16 cellular contexts compared by ENCODE assay signal in genomic region chr13:113935081-113935511, GRCh38. TPM values are rescaled to one million over a fixed set of nuclear protein-coding genes. Genes with fewer than 3 reads are reported as not detected.
A peak's percentile ranks its signal among the peaks of the same experiment; 100 is the strongest.
DNase-seq lines count a peak whose midpoint lies in the region; ATAC-seq, FAIRE-seq and TF ChIP-seq lines count a peak whose summit lies in the region.
"Had no signal": no experiment of that assay in that cellular context is flagged by ENCODE, and none has a peak within 500 bp of the region (broad histone marks: within the 10 kb centered on the region; RNA-seq: fewer than 3 reads in every experiment).

No MANE protein-coding gene starts in this region.

- H2AK5ac ChIP-seq in H1 (ENCODE audit: low read depth, low read length), result no peak overlapping the region

- CTCF ChIA-PET in SK-N-SH (lab: Yijun Ruan, JAX) (interaction anchor here (1.0 kb wide), 1 partner anchor 12 kb away, joined by 3 read pairs; no protein-coding TSS in a partner anchor), H1 (lab: Charles Lee; ENCODE audit: partially characterized antibody) (interaction anchor here (1.1 to 1.2 kb wide), 2 partner anchors 11 to 121 kb away, joined by 3 read pairs; no protein-coding TSS in a partner anchor)

- H3K27me3 ChIP-seq in SK-N-SH (ENCODE audit: insufficient read depth) (no peaks in the 10 kb centered on the region), H1 (replicated peaks in 1 of 4; ENCODE audit: control insufficient read depth in 3 of 4, extremely low read depth in 1 of 4, insufficient read depth in 3 of 4, low read length in 3 of 4) (no peaks in the 10 kb centered on the region; a peak in 1 of 7 replicates), lower lobe of right lung (ENCODE audit: low read depth) (peaks cover 4% of the 10 kb centered on the region), tibial nerve (peaks cover 0 to 37% of the 10 kb centered on the region in 2 donors), smooth muscle cell (ENCODE audit: low read depth) (no peaks in the 10 kb centered on the region)

- no peak overlapping the region for H3K56ac ChIP-seq in H1 (replicated peaks; ENCODE audit: insufficient read length, low read depth, low read length)

- H3K9me2 ChIP-seq in SK-N-SH, result no peaks in the 10 kb centered on the region

- H3K9ac ChIP-seq in SK-N-SH (no peak overlapping the region), H1 (replicated peaks in 1 of 4; ENCODE audit: extremely low read depth in 1 of 4, low read depth in 3 of 4, low read length in 3 of 4) (no peak overlapping the region), smooth muscle cell (ENCODE audit: low read depth) (no peak overlapping the region)

- H3K4ac ChIP-seq in H1 (replicated peaks; ENCODE audit: insufficient read length, low read depth, low read length), result no peak overlapping the region

- no peaks in the 10 kb centered on the region for H3K79me1 ChIP-seq in H1 (ENCODE audit: low read depth, low read length)

- peak; percentile 37 for DNase-seq in SK-N-SH
- DNase-seq in H1 (ENCODE audit: low read depth in 1 of 2, low spot score in 2 of 2), result peak in 1 of 2 experiments; percentile 59
- DNase-seq in lower lobe of right lung, result no peak
- DNase-seq in tibial nerve (ENCODE audit: low spot score in 2 of 2), result peak in 1 of 2 donors; percentile 5
- DNase-seq in smooth muscle cell (lab: John Stamatoyannopoulos, UW; ENCODE audit: unreplicated experiment), result no peak
- DNase-seq: activated CD4-positive, CD25-positive, alpha-beta regulatory T cell; GDM1; NCI-H446; PC-9; stimulated activated CD4-positive, alpha-beta T cell treated with anti-CD3 and anti-CD28 coated beads, Interleukin-4, amount 100 ng/mL, for 4 hours had no signal

- 95% methylated on average over 6 of the region's 15 CpGs for WGBS in SK-N-SH (ENCODE audit: low lambda C conversion rate)
- 93% methylated on average over 13 of the region's 15 CpGs; no CpG with 5 or more reads in 1 of the 2 experiments for WGBS in H1 (ENCODE audit: extremely low coverage in 1 of 2, insufficient coverage in 1 of 2, insufficient read length in 1 of 2, insufficient replicate concordance in 2 of 2, low coverage in 1 of 2, low lambda C conversion rate in 2 of 2, missing lambda C conversion rate in 1 of 2), 2 experiments
- WGBS in tibial nerve, 2 donors, result 29 to 40% methylated on average over 11 to 15 of the region's 15 CpGs
- 62% methylated on average over 15 of the region's 15 CpGs for WGBS in smooth muscle cell (ENCODE audit: low lambda C conversion rate)

- H4K8ac ChIP-seq in H1 (ENCODE audit: extremely low read depth, insufficient read depth, low read length), result peak overlapping the region; percentile 28; the same call in 1 of the 2 replicates

- H2BK15ac ChIP-seq in H1 (ENCODE audit: low read length), result no peak overlapping the region

- H3K4me2 ChIP-seq in SK-N-SH (no peak overlapping the region), H1 (ENCODE audit: insufficient read depth in 1 of 2, low read depth in 2 of 2, low read length in 2 of 2) (no peak overlapping the region), smooth muscle cell (no peak overlapping the region)
- H3K4me2 ChIP-seq: PC-9 had no signal

- no peak overlapping the region for H2BK20ac ChIP-seq in H1 (ENCODE audit: low read length)

- H2BK12ac ChIP-seq in H1 (ENCODE audit: low read depth, low read length), result no peak overlapping the region

- H3K9me3 ChIP-seq in SK-N-SH (no peaks in the 10 kb centered on the region), H1 (ENCODE audit: insufficient read depth in 2 of 2, low read depth in 1 of 2, low read length in 1 of 2) (no peaks in the 10 kb centered on the region), lower lobe of right lung (no peaks in the 10 kb centered on the region), tibial nerve (no peaks in the 10 kb centered on the region), smooth muscle cell (replicated peaks; ENCODE audit: low read depth) (no peaks in the 10 kb centered on the region)

- POLR2A ChIA-PET in SK-N-SH (lab: Yijun Ruan, JAX), result interaction anchor here (0.5 kb wide), 1 partner anchor 649 kb away, joined by 3 read pairs; no protein-coding TSS in a partner anchor
- POLR2A ChIA-PET in H1 (lab: Charles Lee; ENCODE audit: partially characterized antibody), result no interaction called here

- no peak overlapping the region for H3K27ac ChIP-seq in SK-N-SH (ENCODE audit: low read depth in 2 of 2, low read length in 1 of 2)
- no peak overlapping the region for H3K27ac ChIP-seq in H1 (ENCODE audit: low read depth, low read length)
- no peak overlapping the region for H3K27ac ChIP-seq in lower lobe of right lung
- H3K27ac ChIP-seq in tibial nerve, result peak overlapping the region in 3 of 4 donors; percentile 40 to 65 (median 63)
- no peak overlapping the region for H3K27ac ChIP-seq in smooth muscle cell (ENCODE audit: low read depth)
- H3K27ac ChIP-seq: PC-9 had no signal

- H3K79me2 ChIP-seq in SK-N-SH (ENCODE audit: insufficient read depth), result no peaks in the 10 kb centered on the region
- no peaks in the 10 kb centered on the region for H3K79me2 ChIP-seq in H1 (ENCODE audit: control insufficient read depth in 1 of 2, insufficient read depth in 2 of 2, low read length in 2 of 2)
- H3K79me2 ChIP-seq in smooth muscle cell (ENCODE audit: low read depth), result no peaks in the 10 kb centered on the region

- H3K14ac ChIP-seq in H1 (ENCODE audit: insufficient read length), result no peak overlapping the region

- TF ChIP-seq CTCF in SK-N-SH (IDR thresholded peaks at IDR 0.05), result no peak
- TF ChIP-seq CTCF in H1 (IDR thresholded peaks at IDR 0.05; ENCODE audit: control extremely low read depth in 1 of 3, insufficient read depth in 1 of 3, low read depth in 1 of 3, low read length in 3 of 3), result no peak
- TF ChIP-seq CTCF in lower lobe of right lung (IDR thresholded peaks at IDR 0.05), result no peak
- TF ChIP-seq CTCF in tibial nerve (IDR thresholded peaks at IDR 0.05), result no peak
- no peak for TF ChIP-seq CTCF in smooth muscle cell (IDR thresholded peaks at IDR 0.05; ENCODE audit: borderline replicate concordance, insufficient read depth, poor library complexity, severe bottlenecking)

- H3K36me3 ChIP-seq in SK-N-SH (replicated peaks in 1 of 2; ENCODE audit: control insufficient read depth in 1 of 2, insufficient read depth in 2 of 2, low read length in 1 of 2) (no peaks in the 10 kb centered on the region), H1 (ENCODE audit: control insufficient read depth in 2 of 4, insufficient read depth in 4 of 4, low read length in 3 of 4) (no peaks in the 10 kb centered on the region), lower lobe of right lung (no peaks in the 10 kb centered on the region), tibial nerve (no peaks in the 10 kb centered on the region), smooth muscle cell (ENCODE audit: low read depth) (no peaks in the 10 kb centered on the region)

- TF ChIP-seq EP300 in SK-N-SH (IDR thresholded peaks at IDR 0.05; ENCODE audit: borderline replicate concordance in 1 of 2, low read depth in 1 of 2, low read length in 1 of 2) (no peak), H1 (IDR thresholded peaks at IDR 0.05; ENCODE audit: borderline replicate concordance in 1 of 2, low read depth in 2 of 2, low read length in 2 of 2) (no peak), tibial nerve (IDR thresholded peaks at IDR 0.05) (no peak)

- H2BK5ac ChIP-seq in H1 (ENCODE audit: low read depth, low read length), result no peak overlapping the region

- intact Hi-C loops in lower lobe of right lung (cut with DNase I), result no loop called here

- no peak overlapping the region for H3K23ac ChIP-seq in H1 (ENCODE audit: insufficient read length)

- no peak for TF ChIP-seq RAD21 in SK-N-SH (IDR thresholded peaks at IDR 0.05; ENCODE audit: low read length)
- TF ChIP-seq RAD21 in H1 (IDR thresholded peaks at IDR 0.05 in 1 of 2, conservative IDR thresholded peaks at IDR 0.05 in 1 of 2; ENCODE audit: low read depth in 2 of 2, low read length in 2 of 2), result peak in 1 of 2 experiments; percentile 17; a peak in 1 of 4 replicates

- no peak overlapping the region for H2BK120ac ChIP-seq in H1 (replicated peaks; ENCODE audit: low read depth, low read length)

- H2AFZ ChIP-seq in SK-N-SH (ENCODE audit: low read depth), result no peak overlapping the region
- peak overlapping the region; percentile 89 for H2AFZ ChIP-seq in H1 (ENCODE audit: low read length)
- H2AFZ ChIP-seq in smooth muscle cell (ENCODE audit: low read depth), result no peak overlapping the region
- H2AFZ ChIP-seq: PC-9 had no signal

- H3K4me3 ChIP-seq in SK-N-SH (ENCODE audit: low read depth in 2 of 2, low read length in 1 of 2) (no peak overlapping the region), H1 (ENCODE audit: extremely low read depth in 1 of 4, insufficient read depth in 2 of 4, low read depth in 3 of 4, low read length in 4 of 4) (no peak overlapping the region), lower lobe of right lung (no peak overlapping the region), tibial nerve (no peak overlapping the region), smooth muscle cell (no peak overlapping the region)
- H3K4me3 ChIP-seq: K562, PC-9 had no signal

- no peaks in the 10 kb centered on the region for H3K23me2 ChIP-seq in H1 (ENCODE audit: low read depth, low read length)

- no peak for FAIRE-seq in H1 (lab: Jason Lieb, UNC)
- FAIRE-seq: A204.1, K562 had no signal

- no peaks in the 10 kb centered on the region for H4K20me1 ChIP-seq in SK-N-SH (ENCODE audit: insufficient read depth)
- peaks cover 0 to 2% of the 10 kb centered on the region in 2 experiments for H4K20me1 ChIP-seq in H1 (replicated peaks in 1 of 2; ENCODE audit: control insufficient read depth in 1 of 2, insufficient read depth in 2 of 2, low read length in 2 of 2)
- H4K20me1 ChIP-seq in smooth muscle cell (ENCODE audit: low read depth), result no peaks in the 10 kb centered on the region

- no peak overlapping the region for H3K18ac ChIP-seq in H1 (ENCODE audit: extremely low read depth, low read length)

- H3F3A ChIP-seq in SK-N-SH (replicated peaks; ENCODE audit: insufficient read depth), result peaks cover 8% of the 10 kb centered on the region
- H3F3A ChIP-seq in smooth muscle cell (ENCODE audit: low read depth), result no peaks in the 10 kb centered on the region

- H3K4me1 ChIP-seq in SK-N-SH (ENCODE audit: control insufficient read depth in 1 of 2, insufficient read depth in 2 of 2, low read depth in 1 of 2, low read length in 1 of 2), result peaks cover 0 to 26% of the 10 kb centered on the region in 2 experiments; a peak in 1 of 4 replicates
- H3K4me1 ChIP-seq in H1 (replicated peaks in 1 of 4; ENCODE audit: control insufficient read depth in 3 of 4, insufficient read depth in 4 of 4, low read length in 3 of 4), result peaks cover 0 to 2% (median 0%) of the 10 kb centered on the region in 4 experiments; a peak in 3 of 7 replicates
- peaks cover 7% of the 10 kb centered on the region for H3K4me1 ChIP-seq in lower lobe of right lung
- peaks cover 0 to 44% (median 4%) of the 10 kb centered on the region in 4 donors for H3K4me1 ChIP-seq in tibial nerve
- H3K4me1 ChIP-seq in smooth muscle cell (ENCODE audit: low read depth), result no peaks in the 10 kb centered on the region

- ATAC-seq in SK-N-SH treated with all-trans-retinoic acid at 6 μM for 48 hours (no peak), lower lobe of right lung (peak; percentile 29 to 34), HG02981 (IDR thresholded peaks at IDR 0.05; ENCODE audit: unreplicated experiment) (no peak), GM18907 (IDR thresholded peaks at IDR 0.05; ENCODE audit: unreplicated experiment) (no peak)
- ATAC-seq: K562; stimulated activated effector memory CD8-positive, alpha-beta T cell treated with anti-CD3 and anti-CD28 coated beads, Interleukin-12 subunit alpha, Interleukin-12 subunit beta, amount 100 ng/mL, for 72 hours had no signal

- TF ChIP-seq POLR2A in H1 (IDR thresholded peaks at IDR 0.05; ENCODE audit: control extremely low read depth in 1 of 2, low read depth in 2 of 2, low read length in 2 of 2), result no peak
- TF ChIP-seq POLR2A in tibial nerve (IDR thresholded peaks at IDR 0.05), result no peak

- H4K91ac ChIP-seq in H1 (replicated peaks; ENCODE audit: insufficient read length, low read length), result no peak overlapping the region

- H4K5ac ChIP-seq in H1 (ENCODE audit: insufficient read length, low read depth, low read length), result no peak overlapping the region

RNA-seq across cellular contexts. Expression of gene C13orf46, which starts 38.8 kb away (rescaled TPM):
- polyA plus RNA-seq in SK-N-SH (2012; rRNA removed) (0.96 and 1.7 TPM in 2 replicates), H1 (2011; rRNA removed) (0.23 and 0.60 TPM in 2 replicates), smooth muscle cell (0.26 and 0.87 TPM in 2 replicates)
- 0.21 and 0.56 TPM in 2 replicates for polyA plus RNA-seq in SK-N-SH (2012; cell fraction: cytosol; rRNA removed)
- polyA plus RNA-seq in SK-N-SH (2012; cell fraction: nucleus; rRNA removed), result 2.6 and 3.3 TPM in 2 replicates
- total RNA-seq in H1 (2021; fragmentation: NEBNext Ultra II Directional; extraction: Animal tissue kit (Norgen Biotek cat#: 25700)), result 0.21 and 0.28 TPM in 2 replicates
- polyA plus RNA-seq in H1 (2011; cell fraction: cytosol; rRNA removed), result 0.21 TPM
- 1.2 TPM for polyA plus RNA-seq in H1 (2011; cell fraction: nucleus; rRNA removed)
- 0.09 to 0.21 TPM (median 0.11 TPM) in 3 of 4 replicates, not detected in the other for polyA plus RNA-seq in H1 (2012, experiment 1 of 2)
- 0.04 TPM for polyA plus RNA-seq in H1 (2012, experiment 2 of 2)
- 0.06 TPM for polyA plus RNA-seq in H1 (2013, experiment 1 of 2)
- 0.04 TPM for polyA plus RNA-seq in H1 (2013, experiment 2 of 2)
- polyA minus RNA-seq in H1 (2011; rRNA and poly(A)+ RNA removed), result 0.46 and 0.69 TPM in 2 replicates
- 0.29 TPM for polyA minus RNA-seq in H1 (2011; cell fraction: cytosol; rRNA and poly(A)+ RNA removed)
- polyA minus RNA-seq in H1 (2011; cell fraction: nucleus; rRNA and poly(A)+ RNA removed), result 0.80 TPM
- total RNA-seq in lower lobe of right lung (14.0 TPM), tibial nerve (10 to 100 TPM in 1 of 4 donors, 1 to 10 TPM in 3; 3.3 to 17.7 (median 4.1) TPM), smooth muscle cell (5.8 TPM in 1 of 2 replicates, not detected in the other)

Comparison
In these comparisons a context has a peak if more than half of its experiments do, and no peak if none do; other contexts are left out.
1. H3K27ac ChIP-seq: peak in tibial nerve (3 of 4); none in SK-N-SH (0 of 2), H1 (single experiment), lower lobe of right lung (single experiment) and smooth muscle cell (single experiment).
2. ATAC-seq: peak in lower lobe of right lung (2 of 2); none in SK-N-SH treated with all-trans-retinoic acid at 6 μM for 48 hours (single experiment), HG02981 (single experiment) and GM18907 (single experiment).